13 cellular contexts compared by ENCODE assay signal in the genomic region with DNA sequence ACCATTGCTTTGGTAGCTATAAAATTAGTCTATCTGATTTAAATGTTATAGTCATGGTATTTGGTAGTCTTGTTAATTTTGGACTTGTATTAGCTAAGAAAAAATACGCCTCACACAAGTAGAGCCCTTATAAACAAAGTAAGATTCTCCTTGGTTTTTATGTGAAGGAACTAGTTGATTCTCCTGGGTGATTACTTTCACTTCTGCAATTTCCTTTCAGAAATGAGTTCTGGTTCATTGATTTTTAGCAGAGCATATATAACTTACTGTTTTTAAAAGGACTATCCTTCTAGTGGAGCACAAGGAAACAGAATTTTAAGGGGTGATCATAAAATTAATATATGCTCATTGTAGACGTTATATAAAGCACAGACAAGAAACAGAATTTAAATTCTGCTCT.
DNase-seq lines count a peak whose midpoint lies in the region; ATAC-seq and TF ChIP-seq lines count a peak whose summit lies in the region.
"Had no signal": no experiment of that assay in that cellular context is flagged by ENCODE, and none has a peak within 500 bp of the region (broad histone marks: within the 10 kb centered on the region; RNA-seq: fewer than 3 reads in every experiment).

No MANE protein-coding gene starts in this region.

- peaks cover 17% of the 10 kb centered on the region for H3K4me1 ChIP-seq in OCI-LY7 (ENCODE audit: insufficient read depth, low read length, poor library complexity, severe bottlenecking)
- no peaks in the 10 kb centered on the region for H3K4me1 ChIP-seq in left ventricle myocardium inferior

- H3K27ac ChIP-seq in OCI-LY7 (ENCODE audit: low read depth, low read length, poor library complexity, severe bottlenecking) (no peak overlapping the region), left ventricle myocardium inferior (replicated peaks) (no peak overlapping the region)
- H3K27ac ChIP-seq: VCaP had no signal

- peaks cover 10% of the 10 kb centered on the region for H3K4me1 Mint-ChIP-seq in glutamatergic neuron (ENCODE audit: low read depth, unreplicated experiment)

- H3K9me2 ChIP-seq in OCI-LY7 (ENCODE audit: insufficient read depth, low read length), result no peaks in the 10 kb centered on the region

- no TSS peak for BruUV-seq in OCI-LY7 (replicated peaks; lab: Mats Ljungman, UMichigan)

- H3K27me3 ChIP-seq in left ventricle myocardium inferior (ENCODE audit: low read depth), result no peaks in the 10 kb centered on the region

- intact Hi-C loops in OCI-LY7 (cut with micrococcal nuclease; ENCODE audit: unreplicated experiment) (no loop called here), left ventricle myocardium inferior (cut with micrococcal nuclease) (no loop called here)

- POLR2A ChIA-PET in OCI-LY7 (lab: Charles Lee), result interaction anchor here (0.5 to 0.6 kb wide), 3 partner anchors 62 to 112 kb away, joined by 3 read pairs; no protein-coding TSS in a partner anchor

- H2AFZ ChIP-seq in OCI-LY7 (ENCODE audit: low read length), result no peak overlapping the region

- no peak overlapping the region for H3K27ac Mint-ChIP-seq in glutamatergic neuron (ENCODE audit: unreplicated experiment)
- H3K27ac Mint-ChIP-seq: activated T-cell treated with anti-CD3 and anti-CD28 coated beads, Interleukin-2, amount 50 U/mL, for 24 hours had no signal

- H3K4me3 ChIP-seq in OCI-LY7 (ENCODE audit: low read depth, low read length, poor library complexity, severe bottlenecking) (no peak overlapping the region), left ventricle myocardium inferior (no peak overlapping the region)

- in situ Hi-C loops in GM13977 (cut with MboI; ENCODE audit: low pct_unique_long_range_greater_than_20kb, low sequenced_read_pairs, unreplicated experiment), result no loop called here

- H3K9me3 ChIP-seq in OCI-LY7 (ENCODE audit: low read length) (no peaks in the 10 kb centered on the region), left ventricle myocardium inferior (replicated peaks) (no peaks in the 10 kb centered on the region)

- ATAC-seq in HG03103 (IDR thresholded peaks at IDR 0.05; ENCODE audit: low read depth, unreplicated experiment), result peak; percentile 95
- no peak for ATAC-seq in HG02840 (IDR thresholded peaks at IDR 0.05; ENCODE audit: low FRiP score, unreplicated experiment)

- H4K20me1 ChIP-seq in OCI-LY7 (ENCODE audit: insufficient read depth, low read length), result no peaks in the 10 kb centered on the region

- no peaks in the 10 kb centered on the region for H3K36me3 Mint-ChIP-seq in glutamatergic neuron (ENCODE audit: unreplicated experiment)

- H3K9me3 Mint-ChIP-seq in glutamatergic neuron (ENCODE audit: unreplicated experiment), result peaks cover 3% of the 10 kb centered on the region

- H3K4me2 ChIP-seq in OCI-LY7 (ENCODE audit: low read length), result peak overlapping the region; percentile 26; the same call in 1 of the 2 replicates

- H3K79me2 ChIP-seq in OCI-LY7 (ENCODE audit: insufficient read depth, low read depth, low read length), result no peaks in the 10 kb centered on the region

- TF ChIP-seq CTCF in GM13977 (IDR thresholded peaks at IDR 0.05; ENCODE audit: extremely low read depth, insufficient read depth, missing control alignments) (no peak), GM20000 (IDR thresholded peaks at IDR 0.05; ENCODE audit: extremely low read depth, missing control alignments) (no peak), OCI-LY7 (conservative IDR thresholded peaks at IDR 0.05; ENCODE audit: low read length) (no peak), glutamatergic neuron (IDR thresholded peaks at IDR 0.05; ENCODE audit: partially characterized antibody, unreplicated experiment) (no peak), left ventricle myocardium inferior (IDR thresholded peaks at IDR 0.05; ENCODE audit: borderline replicate concordance) (no peak)

- peaks cover 3% of the 10 kb centered on the region for H3K27me3 Mint-ChIP-seq in glutamatergic neuron (ENCODE audit: unreplicated experiment)
- H3K27me3 Mint-ChIP-seq: activated T-cell treated with anti-CD3 and anti-CD28 coated beads, Interleukin-2, amount 50 U/mL, for 24 hours had no signal

- H3K4me3 Mint-ChIP-seq in glutamatergic neuron (ENCODE audit: unreplicated experiment), result no peak overlapping the region
- H3K4me3 Mint-ChIP-seq: activated T-cell treated with anti-CD3 and anti-CD28 coated beads, Interleukin-2, amount 50 U/mL, for 24 hours had no signal

- CTCF ChIA-PET in OCI-LY7 (lab: Charles Lee; ENCODE audit: unreplicated experiment), result no interaction called here

- DNase-seq in GM13977 (ENCODE audit: low spot score), result peak; percentile 21
- DNase-seq in GM20000 (ENCODE audit: low spot score), result peak; percentile 11
- peak; percentile 60 for DNase-seq in OCI-LY7 (ENCODE audit: low spot score)
- no peak for DNase-seq in activated CD4-positive, alpha-beta T cell treated with anti-CD3 and anti-CD28 coated beads for 1 hour
- DNase-seq in glutamatergic neuron, result no peak
- no peak for DNase-seq in left ventricle myocardium inferior
- DNase-seq: activated T-cell treated with anti-CD3 and anti-CD28 coated beads, Interleukin-2, amount 50 U/mL, for 24 hours; hippocampal formation; NCI-H226; posterior cingulate gyrus had no signal

- H3K36me3 ChIP-seq in OCI-LY7 (ENCODE audit: insufficient read depth, low read length), result no peaks in the 10 kb centered on the region
- H3K36me3 ChIP-seq in left ventricle myocardium inferior, result no peaks in the 10 kb centered on the region

Comparison
In these comparisons a context has a peak if more than half of its experiments do, and no peak if none do; other contexts are left out.
1. DNase-seq: peak in GM13977 (single experiment), GM20000 (single experiment) and OCI-LY7 (single experiment); none in activated CD4-positive, alpha-beta T cell treated with anti-CD3 and anti-CD28 coated beads for 1 hour (single experiment), glutamatergic neuron (single experiment) and left ventricle myocardium inferior (single experiment).